1 cellular context compared by ENCODE assay signal in the genomic region with DNA sequence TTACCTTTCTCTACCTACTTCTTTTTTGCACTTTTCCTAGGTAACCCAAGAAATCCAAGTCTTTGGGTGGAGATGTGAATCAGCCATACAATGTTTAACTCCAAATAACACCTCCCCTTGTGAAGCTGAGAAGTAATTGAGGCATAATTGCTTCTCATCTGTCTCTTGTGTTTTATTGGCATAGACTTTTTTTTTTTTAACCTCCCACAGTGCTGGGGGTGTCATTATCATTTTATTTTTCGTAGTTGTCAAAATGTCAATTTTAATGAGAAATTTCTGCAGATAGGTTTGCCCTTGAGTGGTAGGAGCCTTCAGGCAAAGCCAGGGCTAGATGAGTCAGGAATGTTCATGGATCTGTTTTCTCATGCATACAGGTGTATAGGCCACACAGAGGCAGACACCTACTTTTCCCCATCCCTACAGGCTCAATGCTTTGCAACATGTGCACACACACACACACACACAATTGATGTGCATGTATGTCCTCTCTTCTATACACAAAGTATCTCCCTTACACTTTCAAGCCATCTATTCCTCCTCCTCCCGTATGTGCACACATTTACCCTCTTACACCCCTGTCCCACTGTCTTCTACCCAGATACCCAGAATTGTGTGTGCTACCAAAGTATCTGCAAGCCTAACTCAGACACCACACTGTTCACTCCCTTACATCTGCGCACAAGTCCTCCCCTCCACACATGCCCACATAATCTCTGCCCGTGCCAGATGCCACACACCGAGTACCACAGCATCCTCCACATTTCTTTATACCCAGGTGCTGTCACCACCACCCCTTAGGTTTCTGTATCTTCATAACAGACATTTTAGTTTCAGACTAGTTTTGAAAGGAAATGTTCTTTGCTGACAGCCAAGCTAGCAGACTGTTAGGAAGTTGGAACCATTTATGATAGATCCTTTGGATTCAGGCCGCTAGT.
TF ChIP-seq lines count a peak whose summit lies in the region.

No MANE protein-coding gene starts in this region.

TF ChIP-seq in SK-N-SH, 30 proteins besides CTCF, POLR2A, EP300 and RAD21 (continued from another document):
- TF ChIP-seq MEF2A (IDR thresholded peaks at IDR 0.05; ENCODE audit: borderline replicate concordance, low read depth) = no peak
